ENCODE assay signal across 8 cellular contexts in genomic region chr22:37849089-37849751, GRCh38. TPM values are rescaled to one million over a fixed set of nuclear protein-coding genes. Genes with fewer than 3 reads are reported as not detected.
DNase-seq lines count a peak whose midpoint lies in the region; ATAC-seq, FAIRE-seq and TF ChIP-seq lines count a peak whose summit lies in the region.

EIF3L (plus strand) TSS chr22:37849419; CDS start chr22:37849450, 31 bp downstream.

- H3K4me2 ChIP-seq in H1 (ENCODE audit: insufficient read depth in 1 of 2, low read depth in 2 of 2, low read length in 2 of 2) = peak within 1 kb of the TSS; percentile 92 to 98

- peak within 1 kb of the TSS; percentile 35 for H3K14ac ChIP-seq in H1 (ENCODE audit: insufficient read length)

- H3K27ac ChIP-seq in C4-2B (peak within 1 kb of the TSS; percentile 97), H1 (ENCODE audit: low read depth, low read length) (peak within 1 kb of the TSS; percentile 86)

- peak within 1 kb of the TSS; percentile 96; the same call in 1 of the 2 replicates for H4K8ac ChIP-seq in H1 (ENCODE audit: extremely low read depth, insufficient read depth, low read length)

- peak within 1 kb of the TSS; percentile 8 for H2BK120ac ChIP-seq in H1 (replicated peaks; ENCODE audit: low read depth, low read length)

- no peaks in the 10 kb centered on the region for H3K27me3 ChIP-seq in H1 (replicated peaks in 1 of 4; ENCODE audit: control insufficient read depth in 3 of 4, extremely low read depth in 1 of 4, insufficient read depth in 3 of 4, low read length in 3 of 4)

- DNase-seq in HPDE6-E6E7 (ENCODE audit: extremely low spot score) (peak; percentile 93), NOMO-1 treated with dmso at 0.1 percent for 144 hours (lab: John Stamatoyannopoulos, UW; ENCODE audit: unreplicated experiment) (peak; percentile 89), H1 (ENCODE audit: low read depth in 1 of 2, low spot score in 2 of 2) (peak; percentile 68 to 90), memory B cell (ENCODE audit: low spot score in 2 of 2) (peak; percentile 81 to 82)
- peak; percentile 71 to 82 (median 76) for DNase-seq in activated CD8-positive, alpha-beta memory T cell treated with anti-CD3 and anti-CD28 coated beads for 48 hours (ENCODE audit: low read depth in 2 of 3, low spot score in 2 of 3)
- peak; percentile 79 for DNase-seq in stimulated activated CD8-positive, alpha-beta memory T cell treated with anti-CD3 and anti-CD28 coated beads, Interleukin-12 subunit alpha, Interleukin-12 subunit beta, amount 100 ng/mL, for 1 hour (ENCODE audit: low read depth)

- H3K23ac ChIP-seq in H1 (ENCODE audit: insufficient read length) = peak within 1 kb of the TSS; percentile 71

- no peak within 1 kb of the TSS for H2BK20ac ChIP-seq in H1 (ENCODE audit: low read length)

- H3K9ac ChIP-seq in H1 (replicated peaks in 1 of 4; ENCODE audit: extremely low read depth in 1 of 4, low read depth in 3 of 4, low read length in 3 of 4) = peak within 1 kb of the TSS; percentile 71 to 97 (median 88)

- peaks cover 9 to 53% of the 10 kb centered on the region in 2 experiments for H3K79me2 ChIP-seq in H1 (ENCODE audit: control insufficient read depth in 1 of 2, insufficient read depth in 2 of 2, low read length in 2 of 2)

- POLR2A ChIA-PET in H1 (lab: Charles Lee; ENCODE audit: partially characterized antibody) = interaction anchor here (0.9 to 3.7 kb wide), 17 partner anchors 8 to 213 kb away, joined by 3 to 27 read pairs (median 3); partner anchors contain the start of gene GALR3

- no peak for TF ChIP-seq EP300 in H1 (IDR thresholded peaks at IDR 0.05; ENCODE audit: borderline replicate concordance in 1 of 2, low read depth in 2 of 2, low read length in 2 of 2)

- peaks cover 16% of the 10 kb centered on the region for H3K36me3 Mint-ChIP-seq in memory B cell

- H3K4me3 ChIP-seq in H1 (ENCODE audit: extremely low read depth in 1 of 4, insufficient read depth in 2 of 4, low read depth in 3 of 4, low read length in 4 of 4) = peak within 1 kb of the TSS; percentile 96 to 99 (median 98)

- CTCF ChIA-PET in H1 (lab: Charles Lee; ENCODE audit: partially characterized antibody) = interaction anchor here (1.2 to 2.7 kb wide), 2 partner anchors 18 to 31 kb away, joined by 4 to 19 read pairs; no protein-coding TSS in a partner anchor

- peak within 1 kb of the TSS; percentile 96 for H3K27ac Mint-ChIP-seq in memory B cell

- H2AFZ ChIP-seq in H1 (ENCODE audit: low read length) = 0 out of 2 replicates have a peak within 1 kb of the TSS, but pooled peaks have one; percentile 12

- H4K5ac ChIP-seq in H1 (ENCODE audit: insufficient read length, low read depth, low read length) = peak within 1 kb of the TSS; percentile 50

- H3K4ac ChIP-seq in H1 (replicated peaks; ENCODE audit: insufficient read length, low read depth, low read length) = peak within 1 kb of the TSS; percentile 82

- ATAC-seq in GM19397 (IDR thresholded peaks at IDR 0.05; ENCODE audit: unreplicated experiment) (peak; percentile 58), memory B cell (ENCODE audit: low read depth) (peak; percentile 72)

- no peaks in the 10 kb centered on the region for H3K9me3 ChIP-seq in H1 (ENCODE audit: insufficient read depth in 2 of 2, low read depth in 1 of 2, low read length in 1 of 2)

- peak within 1 kb of the TSS; percentile 98 for H3K56ac ChIP-seq in H1 (replicated peaks; ENCODE audit: insufficient read length, low read depth, low read length)

- no peaks in the 10 kb centered on the region for H3K27me3 Mint-ChIP-seq in memory B cell

- H2BK15ac ChIP-seq in H1 (ENCODE audit: low read length) = no peak within 1 kb of the TSS

- FAIRE-seq in H1 (lab: Jason Lieb, UNC) = no peak

- TF ChIP-seq POLR2A in H1 (IDR thresholded peaks at IDR 0.05; ENCODE audit: control extremely low read depth in 1 of 2, low read depth in 2 of 2, low read length in 2 of 2) = peak; percentile 89 to 98

- H3K4me1 ChIP-seq in H1 (replicated peaks in 1 of 4; ENCODE audit: control insufficient read depth in 3 of 4, insufficient read depth in 4 of 4, low read length in 3 of 4) = peaks cover 0 to 2% (median 2%) of the 10 kb centered on the region in 4 experiments; a peak in 3 of 7 replicates

- TF ChIP-seq RAD21 in H1 (IDR thresholded peaks at IDR 0.05 in 1 of 2, conservative IDR thresholded peaks at IDR 0.05 in 1 of 2; ENCODE audit: low read depth in 2 of 2, low read length in 2 of 2) = no peak

- peak within 1 kb of the TSS; percentile 88 for H3K18ac ChIP-seq in H1 (ENCODE audit: extremely low read depth, low read length)

- peaks cover 11 to 38% (median 31%) of the 10 kb centered on the region in 4 experiments for H3K36me3 ChIP-seq in H1 (ENCODE audit: control insufficient read depth in 2 of 4, insufficient read depth in 4 of 4, low read length in 3 of 4)

- peak within 1 kb of the TSS; percentile 75; the same call in 1 of the 2 replicates for H2AK5ac ChIP-seq in H1 (ENCODE audit: low read depth, low read length)

- peaks cover 9% of the 10 kb centered on the region for H3K23me2 ChIP-seq in H1 (ENCODE audit: low read depth, low read length)

- H4K20me1 ChIP-seq in H1 (replicated peaks in 1 of 2; ENCODE audit: control insufficient read depth in 1 of 2, insufficient read depth in 2 of 2, low read length in 2 of 2) = peaks cover 2 to 3% of the 10 kb centered on the region in 2 experiments

- 2% methylated on average over 49 of the region's 49 CpGs; no CpG with 5 or more reads in 1 of the 2 experiments for whole genome bisulfite sequencing in H1 (ENCODE audit: extremely low coverage in 1 of 2, insufficient coverage in 1 of 2, insufficient read length in 1 of 2, insufficient replicate concordance in 2 of 2, low coverage in 1 of 2, low lambda C conversion rate in 2 of 2, missing lambda C conversion rate in 1 of 2), 2 experiments

- TF ChIP-seq CTCF in C4-2B (conservative IDR thresholded peaks at IDR 0.05) = no peak
- TF ChIP-seq CTCF in H1 (IDR thresholded peaks at IDR 0.05; ENCODE audit: control extremely low read depth in 1 of 3, insufficient read depth in 1 of 3, low read depth in 1 of 3, low read length in 3 of 3) = no peak

- peak within 1 kb of the TSS; percentile 67 for H4K91ac ChIP-seq in H1 (replicated peaks; ENCODE audit: insufficient read length, low read length)

- H3K9me3 Mint-ChIP-seq in memory B cell = no peaks in the 10 kb centered on the region

- peaks cover 3% of the 10 kb centered on the region for H3K79me1 ChIP-seq in H1 (ENCODE audit: low read depth, low read length)

- peak within 1 kb of the TSS; percentile 89 for H3K4me3 Mint-ChIP-seq in memory B cell

- peaks cover 27% of the 10 kb centered on the region for H3K4me1 Mint-ChIP-seq in memory B cell

- 0 out of 2 replicates have a peak within 1 kb of the TSS, but pooled peaks have one; percentile 1 for H2BK12ac ChIP-seq in H1 (ENCODE audit: low read depth, low read length)

- peak within 1 kb of the TSS; percentile 85 for H2BK5ac ChIP-seq in H1 (ENCODE audit: low read depth, low read length)

TF ChIP-seq in H1, 55 proteins besides CTCF, POLR2A, EP300 and RAD21 (continues in another document):
- peak; percentile 42; the same call in 1 of the 2 replicates for TF ChIP-seq KDM5A (IDR thresholded peaks at IDR 0.05; ENCODE audit: low read length)
- TF ChIP-seq HDAC2 (IDR thresholded peaks at IDR 0.05; ENCODE audit: borderline replicate concordance in 1 of 2, low read depth in 2 of 2, low read length in 2 of 2) = 0 out of 4 replicates have a peak, but pooled peaks of 1 of the 2 experiments have one; percentile 31
- 0 out of 2 replicates have a peak, but pooled peaks have one; percentile 29 for TF ChIP-seq E2F6 (IDR thresholded peaks at IDR 0.05)
- TF ChIP-seq SUZ12 (IDR thresholded peaks at IDR 0.05; ENCODE audit: low read length) = no peak
- peak; percentile 73 for TF ChIP-seq NRF1 (IDR thresholded peaks at IDR 0.05; ENCODE audit: low read depth, low read length)
- TF ChIP-seq ASH2L (IDR thresholded peaks at IDR 0.05; ENCODE audit: low read length) = peak; percentile 90

RNA-seq across cellular contexts. Expression of gene EIF3L, which starts in this region (rescaled TPM):
- total RNA-seq in H1 (2021; fragmentation: NEBNext Ultra II Directional; extraction: Animal tissue kit (Norgen Biotek cat#: 25700)) = 622 and 639 TPM in 2 replicates
- 588 and 886 TPM in 2 replicates for polyA plus RNA-seq in H1 (2011; rRNA removed)
- 739 TPM for polyA plus RNA-seq in H1 (2011; cell fraction: cytosol; rRNA removed)
- polyA plus RNA-seq in H1 (2011; cell fraction: nucleus; rRNA removed) = 433 TPM
- 891 to 952 TPM (median 929 TPM) in 4 replicates for polyA plus RNA-seq in H1 (2012, experiment 1 of 2)
- polyA plus RNA-seq in H1 (2012, experiment 2 of 2) = 202 TPM
- 533 TPM for polyA plus RNA-seq in H1 (2013, experiment 1 of 2)
- polyA plus RNA-seq in H1 (2013, experiment 2 of 2) = 561 TPM
- polyA minus RNA-seq in H1 (2011; rRNA and poly(A)+ RNA removed) = 1,196 and 1,601 TPM in 2 replicates
- polyA minus RNA-seq in H1 (2011; cell fraction: cytosol; rRNA and poly(A)+ RNA removed) = 274 TPM
- 247 TPM for polyA minus RNA-seq in H1 (2011; cell fraction: nucleus; rRNA and poly(A)+ RNA removed)

Comparison
In these comparisons a context has a peak if more than half of its experiments do, and no peak if none do; other contexts are left out.
1. Peak in every context shown above with its lines: DNase-seq, ATAC-seq, H3K4me3 ChIP-seq and H3K27ac ChIP-seq.